15 cellular contexts compared by ENCODE assay signal in the genomic region with DNA sequence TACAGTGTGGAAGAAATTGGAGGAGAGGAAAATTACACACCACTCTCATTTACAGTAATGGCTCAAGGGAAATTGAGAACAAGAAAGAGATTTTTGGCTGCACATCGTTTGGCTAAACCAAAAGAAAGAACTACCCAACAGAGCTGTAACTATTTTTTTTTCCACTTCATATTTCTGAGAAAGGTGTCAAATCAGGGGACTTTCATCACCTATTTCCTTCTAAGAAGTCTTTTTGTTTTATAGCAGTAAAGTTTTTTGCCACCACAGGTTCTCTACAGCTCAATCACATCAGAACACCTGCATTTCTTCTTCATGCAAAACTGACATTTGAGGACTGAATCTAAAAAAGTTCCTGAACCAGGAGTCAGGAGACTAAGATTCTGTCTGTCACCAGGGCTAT. TPM values are rescaled to one million over a fixed set of nuclear protein-coding genes. Genes with fewer than 3 reads are reported as not detected.
"Had no signal": no experiment of that assay in that cellular context is flagged by ENCODE, and none has a peak within 500 bp of the region (broad histone marks: within the 10 kb centered on the region; RNA-seq: fewer than 3 reads in every experiment).

No MANE protein-coding gene starts in this region.

- H3K36me3 Mint-ChIP-seq: activated naive CD8-positive, alpha-beta T cell; neural progenitor cell had no signal

- H3K9me3 Mint-ChIP-seq: neural progenitor cell; T-helper 1 cell treated with Interleukin-12 subunit alpha and Interleukin-12 subunit beta and Interleukin-4 antibody, amounts not matched to agents 30 μg/mL and 1 μg/mL, for 36 hours had no signal

- H3K9me3 ChIP-seq: ascending aorta, esophagus muscularis mucosa, ovary, sigmoid colon, testis, upper lobe of right lung had no signal

- DNase-seq: activated CD4-positive, CD25-positive, alpha-beta regulatory T cell; ovary; sigmoid colon; stimulated activated CD4-positive, alpha-beta T cell treated with anti-CD3 and anti-CD28 coated beads, Interleukin-12 subunit alpha, Interleukin-12 subunit beta, amount 100 ng/mL, for 4 hours; stimulated activated naive CD4-positive, alpha-beta T cell treated with Interleukin-2 at 50 U/mL for 16 hours; testis; upper lobe of right lung had no signal

- H2AFZ ChIP-seq: neural progenitor cell had no signal

- H3K27ac ChIP-seq: ascending aorta, esophagus muscularis mucosa, neural progenitor cell, ovary, sigmoid colon, testis, upper lobe of right lung had no signal

- H3K4me3 ChIP-seq: ascending aorta, esophagus muscularis mucosa, neural progenitor cell, ovary, sigmoid colon, testis, upper lobe of right lung had no signal

- H3K4me2 ChIP-seq: neural progenitor cell had no signal

- ATAC-seq: SK-N-SH treated with all-trans-retinoic acid at 6 μM for 48 hours, upper lobe of right lung had no signal

- H3K36me3 ChIP-seq: ascending aorta, esophagus muscularis mucosa, neural progenitor cell, ovary, sigmoid colon, upper lobe of right lung had no signal

- H3K27me3 Mint-ChIP-seq: activated naive CD8-positive, alpha-beta T cell had no signal

- H3K4me1 ChIP-seq: ascending aorta, esophagus muscularis mucosa, sigmoid colon, testis, upper lobe of right lung had no signal

- H3K27me3 ChIP-seq: ascending aorta, neural progenitor cell, ovary, sigmoid colon, testis, upper lobe of right lung had no signal

- H3K27ac Mint-ChIP-seq: activated naive CD8-positive, alpha-beta T cell; neural progenitor cell; T-helper 1 cell treated with Interleukin-12 subunit alpha and Interleukin-12 subunit beta and Interleukin-4 antibody, amounts not matched to agents 30 μg/mL and 1 μg/mL, for 36 hours had no signal

- H3K4me3 Mint-ChIP-seq: activated naive CD8-positive, alpha-beta T cell; neural progenitor cell; T-helper 1 cell treated with Interleukin-12 subunit alpha and Interleukin-12 subunit beta and Interleukin-4 antibody, amounts not matched to agents 30 μg/mL and 1 μg/mL, for 36 hours had no signal

RNA-seq across cellular contexts. Expression of a gene that starts 57.5 kb away (rescaled TPM):
- total RNA-seq: ascending aorta, bronchial epithelial cell, lower leg skin had no signal
